Comparison of ENCODE assay signal across 16 cellular contexts in genomic region chr10:24989867-24990266, GRCh38. TPM values are rescaled to one million over a fixed set of nuclear protein-coding genes. Genes with fewer than 3 reads are reported as not detected.
DNase-seq lines count a peak whose midpoint lies in the region; ATAC-seq, FAIRE-seq and TF ChIP-seq lines count a peak whose summit lies in the region.
"Had no signal": no experiment of that assay in that cellular context is flagged by ENCODE, and none has a peak within 500 bp of the region (broad histone marks: within the 10 kb centered on the region; RNA-seq: fewer than 3 reads in every experiment).

No MANE protein-coding gene starts in this region.

- peak; percentile 96 for FAIRE-seq in islet of Langerhans (lab: Jason Lieb, UNC)

- peaks cover 3% of the 10 kb centered on the region; the same call in 1 of the 2 replicates for H3K9me1 ChIP-seq in IMR-90 (ENCODE audit: insufficient read depth, low read length)

- H3K9ac ChIP-seq in IMR-90 (ENCODE audit: low read depth, low read length), result no peak overlapping the region

- TF ChIP-seq CTCF in BJ (IDR thresholded peaks at IDR 0.05; ENCODE audit: insufficient read depth, low read depth, low read length) (0 out of 2 replicates have a peak, but pooled peaks have one; percentile 7), IMR-90 (conservative IDR thresholded peaks at IDR 0.05; ENCODE audit: low read depth, low read length) (peak; percentile 38; the same call in 1 of the 2 replicates), astrocyte of the spinal cord (IDR thresholded peaks at IDR 0.05; ENCODE audit: low read depth, low read length) (no peak)

- WGBS in IMR-90 (ENCODE audit: extremely low coverage in 2 of 2, insufficient read length in 1 of 2), 2 experiments, result no CpG with 5 or more reads among the region's 1 CpG

- H3K36me3 ChIP-seq in BJ (ENCODE audit: control insufficient read depth, insufficient read depth, low read length), result no peaks in the 10 kb centered on the region
- no peaks in the 10 kb centered on the region for H3K36me3 ChIP-seq in IMR-90 (ENCODE audit: control insufficient read depth, insufficient read depth, low read length)
- H3K36me3 ChIP-seq: colonic mucosa, WERI-Rb-1 had no signal

- in situ Hi-C loops in IMR-90 (cut with MboI; ENCODE audit: low sequenced_read_pairs), result loop anchor here (10.0 kb wide), 1 partner anchor 355 kb away; no protein-coding TSS in a partner anchor
- in situ Hi-C loops in astrocyte of the spinal cord (cut with HindIII; ENCODE audit: low sequenced_read_pairs), result no loop called here

- DNase-seq in BJ (ENCODE audit: low read depth) (no peak), IMR-90 (peak; percentile 23), astrocyte of the spinal cord (ENCODE audit: low read depth, low spot score) (peak; percentile 28), epidermal melanocyte (ENCODE audit: insufficient read length, low spot score) (no peak), NCI-H2196 (lab: John Stamatoyannopoulos, UW; ENCODE audit: unreplicated experiment) (no peak)
- DNase-seq in activated T-cell treated with anti-CD3 and anti-CD28 coated beads, Interleukin-2, amount 50 U/mL, for 72 hours, result no peak
- DNase-seq: CD4-positive, alpha-beta memory T cell; colonic mucosa; foreskin fibroblast; NCI-H2081; WERI-Rb-1 had no signal

- POLR2A ChIA-PET in BJ (lab: Charles Lee), result interaction anchor here (0.7 to 1.0 kb wide), 2 partner anchors 20 to 27 kb away, joined by 3 to 5 read pairs; partner anchors contain the start of gene THNSL1
- POLR2A ChIA-PET in IMR-90 (lab: Charles Lee; ENCODE audit: unreplicated experiment), result no interaction called here

- H3K4ac ChIP-seq in IMR-90 (ENCODE audit: low read depth, low read length), result no peak overlapping the region

- no peaks in the 10 kb centered on the region for H3K4me1 ChIP-seq in IMR-90 (ENCODE audit: control insufficient read depth, insufficient read depth, low read length)
- H3K4me1 ChIP-seq: colonic mucosa had no signal

- H2BK120ac ChIP-seq in IMR-90 (ENCODE audit: low read depth, low read length), result no peak overlapping the region

- CTCF ChIA-PET in BJ (lab: Yijun Ruan, JAX), result interaction anchor here (0.7 to 1.7 kb wide), 11 partner anchors 9 to 373 kb away, joined by 3 to 7 read pairs (median 3); no protein-coding TSS in a partner anchor
- CTCF ChIA-PET in IMR-90 (lab: Yijun Ruan, JAX), result interaction anchor here (0.9 to 1.0 kb wide), 2 partner anchors 51 to 347 kb away, joined by 3 to 4 read pairs; no protein-coding TSS in a partner anchor

- H3K9me3 Mint-ChIP-seq in activated T-cell treated with anti-CD3 and anti-CD28 coated beads, Interleukin-2, amount 50 U/mL, for 72 hours, result no peaks in the 10 kb centered on the region
- H3K9me3 Mint-ChIP-seq: activated naive CD4-positive, alpha-beta T cell treated with anti-CD3 and anti-CD28 coated beads, Interleukin-2, amount 50 U/mL, for 72 hours; CD4-positive, alpha-beta memory T cell; IgD-negative memory B cell had no signal

- no peak overlapping the region for H3K4me3 ChIP-seq in BJ (ENCODE audit: low read depth, low read length)
- no peak overlapping the region for H3K4me3 ChIP-seq in IMR-90 (ENCODE audit: insufficient read depth, low read depth, low read length)
- no peak overlapping the region for H3K4me3 ChIP-seq in astrocyte of the spinal cord (ENCODE audit: low read depth, low read length)
- H3K4me3 ChIP-seq: colonic mucosa, SK-N-MC had no signal

- no peak overlapping the region for H3K56ac ChIP-seq in IMR-90 (ENCODE audit: extremely low read depth, insufficient read depth, low read length)

- H2BK20ac ChIP-seq in IMR-90 (ENCODE audit: low read depth, low read length), result no peak overlapping the region

- dilution Hi-C loops in IMR-90 (cut with HindIII; ENCODE audit: low sequenced_read_pairs, unreplicated experiment), result no loop called here

- no peak overlapping the region for H3K4me3 Mint-ChIP-seq in activated T-cell treated with anti-CD3 and anti-CD28 coated beads, Interleukin-2, amount 50 U/mL, for 72 hours
- H3K4me3 Mint-ChIP-seq: CD4-positive, alpha-beta memory T cell; IgD-negative memory B cell had no signal

- no peak overlapping the region for H4K8ac ChIP-seq in IMR-90 (ENCODE audit: low read depth in 2 of 2, low read length in 2 of 2)

- H2AK5ac ChIP-seq in IMR-90 (ENCODE audit: low read depth, low read length), result no peak overlapping the region

- H2BK5ac ChIP-seq in IMR-90 (ENCODE audit: low read depth, low read length, poor library complexity, severe bottlenecking), result no peak overlapping the region

- H3K27me3 ChIP-seq in BJ (ENCODE audit: control insufficient read depth, insufficient read depth, low read length) (no peaks in the 10 kb centered on the region; the same call in 1 of the 2 replicates), IMR-90 (ENCODE audit: control insufficient read depth, insufficient read depth, low read length) (no peaks in the 10 kb centered on the region)
- H3K27me3 ChIP-seq: colonic mucosa had no signal

- peak; percentile 55 for TF ChIP-seq RAD21 in IMR-90 (IDR thresholded peaks at IDR 0.05; ENCODE audit: low read length)

- no peak overlapping the region for H4K5ac ChIP-seq in IMR-90 (ENCODE audit: low read depth, low read length)

- no peaks in the 10 kb centered on the region for H3K27me3 Mint-ChIP-seq in activated T-cell treated with anti-CD3 and anti-CD28 coated beads, Interleukin-2, amount 50 U/mL, for 72 hours (ENCODE audit: low read depth)
- H3K27me3 Mint-ChIP-seq: CD4-positive, alpha-beta memory T cell had no signal

- H3K4me2 ChIP-seq in IMR-90 (ENCODE audit: low read depth, low read length), result no peak overlapping the region

- no peak overlapping the region for H3K14ac ChIP-seq in IMR-90 (replicated peaks; ENCODE audit: low read depth, low read length)

- no TSS peak for BruUV-seq in IMR-90 (replicated peaks; lab: Mats Ljungman, UMichigan)

- H3K36me3 Mint-ChIP-seq in activated T-cell treated with anti-CD3 and anti-CD28 coated beads, Interleukin-2, amount 50 U/mL, for 72 hours (ENCODE audit: insufficient read depth in 2 of 2), result no peaks in the 10 kb centered on the region
- H3K36me3 Mint-ChIP-seq: activated naive CD4-positive, alpha-beta T cell treated with anti-CD3 and anti-CD28 coated beads, Interleukin-2, amount 50 U/mL, for 72 hours; CD4-positive, alpha-beta memory T cell had no signal

- H3K23ac ChIP-seq in IMR-90 (ENCODE audit: low read depth, low read length), result no peak overlapping the region

- no peak overlapping the region for H2AFZ ChIP-seq in IMR-90 (replicated peaks; ENCODE audit: low read length, poor library complexity)

- TF ChIP-seq POLR2A in IMR-90 (IDR thresholded peaks at IDR 0.05; ENCODE audit: low read depth, low read length), result no peak

- no peak overlapping the region for H3K27ac Mint-ChIP-seq in activated T-cell treated with anti-CD3 and anti-CD28 coated beads, Interleukin-2, amount 50 U/mL, for 72 hours
- H3K27ac Mint-ChIP-seq: activated naive CD4-positive, alpha-beta T cell treated with anti-CD3 and anti-CD28 coated beads, Interleukin-2, amount 50 U/mL, for 72 hours; IgD-negative memory B cell had no signal

- H2BK15ac ChIP-seq in IMR-90 (ENCODE audit: low read depth, low read length), result no peak overlapping the region

- H2AK9ac ChIP-seq in IMR-90 (replicated peaks; ENCODE audit: low read depth, low read length, poor library complexity), result no peak overlapping the region

- intact Hi-C loops in IMR-90 (cut with micrococcal nuclease), result loop anchor here (2.0 kb wide), 3 partner anchors 265 to 347 kb away; no protein-coding TSS in a partner anchor

- no peaks in the 10 kb centered on the region for H4K20me1 ChIP-seq in IMR-90 (ENCODE audit: insufficient read depth, low read length)

- no peaks in the 10 kb centered on the region for H3K79me1 ChIP-seq in IMR-90 (ENCODE audit: low read depth in 1 of 2, low read length in 2 of 2)

- no peak overlapping the region for H3K18ac ChIP-seq in IMR-90 (ENCODE audit: low read depth, low read length)

- ATAC-seq in IMR-90 (ENCODE audit: low read depth) (no peak), HG02852 (IDR thresholded peaks at IDR 0.05; ENCODE audit: unreplicated experiment) (no peak)
- ATAC-seq in activated T-cell treated with anti-CD3 and anti-CD28 coated beads, Interleukin-2, amount 50 U/mL, for 72 hours (replicated peaks in 1 of 2), result no peak
- ATAC-seq: activated naive CD4-positive, alpha-beta T cell treated with anti-CD3 and anti-CD28 coated beads, Interleukin-2, amount 50 U/mL, for 72 hours had no signal

- H3K9me3 ChIP-seq in IMR-90 (ENCODE audit: control insufficient read depth, insufficient read depth, low read length), result peaks cover 2% of the 10 kb centered on the region; the same call in 1 of the 2 replicates
- H3K9me3 ChIP-seq: colonic mucosa had no signal

- no peaks in the 10 kb centered on the region for H3K4me1 Mint-ChIP-seq in activated T-cell treated with anti-CD3 and anti-CD28 coated beads, Interleukin-2, amount 50 U/mL, for 72 hours (ENCODE audit: low read depth)
- H3K4me1 Mint-ChIP-seq: CD4-positive, alpha-beta memory T cell had no signal

- H4K91ac ChIP-seq in IMR-90 (ENCODE audit: insufficient read depth, low read depth, low read length), result no peak overlapping the region

- no peak overlapping the region for H3K27ac ChIP-seq in IMR-90 (ENCODE audit: insufficient read depth, low read length)
- H3K27ac ChIP-seq: colonic mucosa, SK-N-MC, WERI-Rb-1 had no signal

TF ChIP-seq in IMR-90, 13 proteins besides CTCF, POLR2A, EP300 and RAD21 (continues in another document):
- peak; percentile 48; the same call in 1 of the 2 replicates for TF ChIP-seq SMC3 (IDR thresholded peaks at IDR 0.05; ENCODE audit: low read depth, low read length)

RNA-seq across cellular contexts. Expression of gene ENKUR, which starts 26.1 kb away (rescaled TPM):
- polyA plus RNA-seq in BJ (2011; rRNA removed) (0.06 TPM in 1 of 2 replicates, not detected in the other), IMR-90 (2012; rRNA removed) (not detected in 2 replicates)
- polyA minus RNA-seq in BJ (2011; rRNA and poly(A)+ RNA removed), result not detected in 2 replicates
- under 0.01 TPM in 1 of 2 replicates, not detected in the other for total RNA-seq in IMR-90 (2012; rRNA removed)
- polyA plus RNA-seq in IMR-90 (2012; cell fraction: cytosol; rRNA removed), result not detected in 2 replicates
- not detected in 2 replicates for polyA plus RNA-seq in IMR-90 (2012; cell fraction: nucleus; rRNA removed; ENCODE audit: low replicate concordance)
- not detected for total RNA-seq in activated T-cell treated with anti-CD3 and anti-CD28 coated beads, Interleukin-2, amount 50 U/mL, for 72 hours
- total RNA-seq: CD4-positive, alpha-beta memory T cell had no signal
- polyA plus RNA-seq: CD4-positive, alpha-beta memory T cell had no signal

RNA-seq across cellular contexts. Expression of gene THNSL1, which starts 26.5 kb away (rescaled TPM):
- polyA plus RNA-seq in BJ (2011; rRNA removed) (0.78 and 1.9 TPM in 2 replicates), IMR-90 (2012; rRNA removed) (0.92 and 1.3 TPM in 2 replicates)
- polyA minus RNA-seq in BJ (2011; rRNA and poly(A)+ RNA removed), result 0.57 and 0.93 TPM in 2 replicates
- total RNA-seq in IMR-90 (2012; rRNA removed), result 2.0 and 3.6 TPM in 2 replicates
- 0.14 and 0.27 TPM in 2 replicates for polyA plus RNA-seq in IMR-90 (2012; cell fraction: cytosol; rRNA removed)
- polyA plus RNA-seq in IMR-90 (2012; cell fraction: nucleus; rRNA removed; ENCODE audit: low replicate concordance), result 0.05 and 0.52 TPM in 2 replicates
- total RNA-seq in activated T-cell treated with anti-CD3 and anti-CD28 coated beads, Interleukin-2, amount 50 U/mL, for 72 hours, result 1 to 10 TPM; 4.2 to 6.0 TPM

RNA-seq across cellular contexts. Expression of gene PRTFDC1, which starts 37.5 kb away (rescaled TPM):
- 8.1 and 18.6 TPM in 2 replicates for polyA plus RNA-seq in BJ (2011; rRNA removed)
- 4.9 and 5.7 TPM in 2 replicates for polyA minus RNA-seq in BJ (2011; rRNA and poly(A)+ RNA removed)
- 17.9 and 24.2 TPM in 2 replicates for total RNA-seq in IMR-90 (2012; rRNA removed)
- 11.9 and 12.3 TPM in 2 replicates for polyA plus RNA-seq in IMR-90 (2012; rRNA removed)
- polyA plus RNA-seq in IMR-90 (2012; cell fraction: cytosol; rRNA removed), result 2.3 and 2.7 TPM in 2 replicates
- polyA plus RNA-seq in IMR-90 (2012; cell fraction: nucleus; rRNA removed; ENCODE audit: low replicate concordance), result 1.1 and 12.1 TPM in 2 replicates
- under 1 TPM; 0.46 to 0.49 TPM for total RNA-seq in activated T-cell treated with anti-CD3 and anti-CD28 coated beads, Interleukin-2, amount 50 U/mL, for 72 hours
- polyA plus RNA-seq: IgD-negative memory B cell had no signal

Comparison
In these comparisons a context has a peak if more than half of its experiments do, and no peak if none do; other contexts are left out.
1. DNase-seq: peak in IMR-90 (single experiment) and astrocyte of the spinal cord (single experiment); none in BJ (single experiment), activated T-cell treated with anti-CD3 and anti-CD28 coated beads, Interleukin-2, amount 50 U/mL, for 72 hours (0 of 2), epidermal melanocyte (single experiment) and NCI-H2196 (single experiment).
2. RNA of gene PRTFDC1, which starts 37.5 kb away (total RNA-seq): 17.9 to 24.2 TPM in IMR-90; 0.46 to 0.49 TPM in activated T-cell treated with anti-CD3 and anti-CD28 coated beads, Interleukin-2, amount 50 U/mL, for 72 hours; every median in the first group is over 10 times any median in the second.